8 cellular contexts compared by ENCODE assay signal in genomic region chr1:145963218-145964019, GRCh38. TPM values are rescaled to one million over a fixed set of nuclear protein-coding genes. Genes with fewer than 3 reads are reported as not detected.
A peak's percentile ranks its signal among the peaks of the same experiment; 100 is the strongest.
DNase-seq lines count a peak whose midpoint lies in the region; FAIRE-seq and TF ChIP-seq lines count a peak whose summit lies in the region.

No MANE protein-coding gene starts in this region.

- peaks cover 44% of the 10 kb centered on the region for H3K4me1 Mint-ChIP-seq in activated CD4-positive, alpha-beta T cell treated with anti-CD3 and anti-CD28 coated beads, Interleukin-2, amount 10 ng/mL, durations not matched to agents 24 days and 14 days
- peaks cover 54% of the 10 kb centered on the region for H3K4me1 Mint-ChIP-seq in neural progenitor cell

- H3K27me3 ChIP-seq in dorsolateral prefrontal cortex = no peaks in the 10 kb centered on the region
- H3K27me3 ChIP-seq in neural progenitor cell = peaks cover 66% of the 10 kb centered on the region

- H3K4me2 ChIP-seq in neural progenitor cell = peak overlapping the region; percentile 84

- no peaks in the 10 kb centered on the region for H3K27me3 Mint-ChIP-seq in activated CD4-positive, alpha-beta T cell treated with anti-CD3 and anti-CD28 coated beads, Interleukin-2, amount 10 ng/mL, durations not matched to agents 24 days and 14 days
- peaks cover 19% of the 10 kb centered on the region for H3K27me3 Mint-ChIP-seq in neural progenitor cell (ENCODE audit: insufficient read depth, low read depth)

- H3K36me3 Mint-ChIP-seq in activated CD4-positive, alpha-beta T cell treated with anti-CD3 and anti-CD28 coated beads, Interleukin-2, amount 10 ng/mL, durations not matched to agents 24 days and 14 days (ENCODE audit: low read depth) = peaks cover 9% of the 10 kb centered on the region
- H3K36me3 Mint-ChIP-seq in neural progenitor cell = peaks cover 2% of the 10 kb centered on the region

- H3K27ac ChIP-seq in dorsolateral prefrontal cortex (peak overlapping the region; percentile 76 to 99 (median 95)), neural progenitor cell (no peak overlapping the region)

- peaks cover 17% of the 10 kb centered on the region for H3F3A ChIP-seq in neural progenitor cell (ENCODE audit: low read depth)

- no peaks in the 10 kb centered on the region for H3K79me2 ChIP-seq in neural progenitor cell (ENCODE audit: low read depth)

- H3K36me3 ChIP-seq in neural progenitor cell = no peaks in the 10 kb centered on the region

- H3K9ac ChIP-seq in neural progenitor cell = no peak overlapping the region

- peaks cover 6% of the 10 kb centered on the region for H3K9me3 ChIP-seq in neural progenitor cell (ENCODE audit: low read depth)

- no peak for TF ChIP-seq POLR2A in H54 (IDR thresholded peaks at IDR 0.05; ENCODE audit: low read depth, low read length)

- in situ Hi-C loops in GM13977 (cut with MboI; ENCODE audit: low pct_unique_long_range_greater_than_20kb, low sequenced_read_pairs, unreplicated experiment) = no loop called here

- FAIRE-seq in RCC 7860 (lab: Jason Lieb, UNC) = no peak
- no peak for FAIRE-seq in H54 (lab: Jason Lieb, UNC)

- H3K4me3 ChIP-seq in dorsolateral prefrontal cortex (peak overlapping the region; percentile 45 to 100 (median 77)), neural progenitor cell (peak overlapping the region; percentile 67)

- H4K20me1 ChIP-seq in neural progenitor cell (ENCODE audit: low read depth) = no peaks in the 10 kb centered on the region

- no peaks in the 10 kb centered on the region for H3K9me3 Mint-ChIP-seq in activated CD4-positive, alpha-beta T cell treated with anti-CD3 and anti-CD28 coated beads, Interleukin-2, amount 10 ng/mL, durations not matched to agents 24 days and 14 days
- peaks cover 10% of the 10 kb centered on the region for H3K9me3 Mint-ChIP-seq in neural progenitor cell

- peaks cover 28% of the 10 kb centered on the region for H3K4me1 ChIP-seq in neural progenitor cell

- TF ChIP-seq CTCF in dorsolateral prefrontal cortex (IDR thresholded peaks at IDR 0.05 in 54 of 56, conservative IDR thresholded peaks at IDR 0.05 in 2 of 56; ENCODE audit: low read depth in 1 of 56, partially characterized antibody in 56 of 56) = no peak
- no peak for TF ChIP-seq CTCF in neural progenitor cell (IDR thresholded peaks at IDR 0.05)
- TF ChIP-seq CTCF in GM13977 (IDR thresholded peaks at IDR 0.05; ENCODE audit: extremely low read depth, insufficient read depth, missing control alignments) = no peak

- no peak for DNase-seq in activated CD4-positive, alpha-beta T cell treated with anti-CD3 and anti-CD28 coated beads, Interleukin-2, amount 10 ng/mL, durations not matched to agents 24 days and 14 days
- DNase-seq in activated CD4-positive, alpha-beta T cell treated with anti-CD3 and anti-CD28 coated beads, Interleukin-2, amount 50 U/mL, for 48 hours = no peak
- DNase-seq in RCC 7860 (ENCODE audit: low spot score) = peak; percentile 71
- peak in 2 of 10 donors; percentile 42 to 50 for DNase-seq in dorsolateral prefrontal cortex
- no peak for DNase-seq in neural progenitor cell (ENCODE audit: low spot score)
- no peak for DNase-seq in H54 (ENCODE audit: insufficient read length, low spot score)
- DNase-seq in activated CD4-positive, CD25-positive, alpha-beta regulatory T cell treated with anti-CD3 and anti-CD28 coated beads, Interleukin-2, amount 50 U/mL, for 72 hours = no peak
- no peak for DNase-seq in GM13977 (ENCODE audit: low spot score)

- no peak overlapping the region for H2AFZ ChIP-seq in neural progenitor cell (replicated peaks)

- intact Hi-C loops in activated CD4-positive, alpha-beta T cell treated with anti-CD3 and anti-CD28 coated beads, Interleukin-2, amount 10 ng/mL, durations not matched to agents 24 days and 14 days (cut with micrococcal nuclease) = loop anchor here (1.0 to 5.0 kb wide), 6 partner anchors 15 to 104 kb away; partner anchors contain the start of genes PIAS3, RBM8A and TXNIP
- intact Hi-C loops in dorsolateral prefrontal cortex (cut with DNase I) = loop anchor here in 1 of 2 donors (1.0 to 2.0 kb wide), 2 partner anchors 16 to 45 kb away; partner anchors contain the start of gene PEX11B

- H3K27ac Mint-ChIP-seq in activated CD4-positive, alpha-beta T cell treated with anti-CD3 and anti-CD28 coated beads, Interleukin-2, amount 10 ng/mL, durations not matched to agents 24 days and 14 days = peak overlapping the region; percentile 93
- H3K27ac Mint-ChIP-seq in neural progenitor cell = peak overlapping the region; percentile 91

- H3K4me3 Mint-ChIP-seq in activated CD4-positive, alpha-beta T cell treated with anti-CD3 and anti-CD28 coated beads, Interleukin-2, amount 10 ng/mL, durations not matched to agents 24 days and 14 days = peak overlapping the region; percentile 98
- H3K4me3 Mint-ChIP-seq in neural progenitor cell = peak overlapping the region; percentile 93

RNA-seq across cellular contexts. Expression of gene ANKRD34A, which starts 1.0 kb away (rescaled TPM):
- 4.8 and 5.2 TPM in 2 replicates for total RNA-seq in activated CD4-positive, alpha-beta T cell treated with anti-CD3 and anti-CD28 coated beads, Interleukin-2, amount 10 ng/mL, durations not matched to agents 24 days and 14 days
- 10 to 100 TPM; 13.4 to 48.3 (median 29.4) TPM for total RNA-seq in dorsolateral prefrontal cortex
- 0.06 and 0.28 TPM in 2 replicates for total RNA-seq in neural progenitor cell (ENCODE audit: low replicate concordance)

RNA-seq across cellular contexts. Expression of gene POLR3GL, which starts 1.1 kb away (rescaled TPM):
- total RNA-seq in activated CD4-positive, alpha-beta T cell treated with anti-CD3 and anti-CD28 coated beads, Interleukin-2, amount 10 ng/mL, durations not matched to agents 24 days and 14 days = 12.1 and 12.6 TPM in 2 replicates
- total RNA-seq in dorsolateral prefrontal cortex (10 to 100 TPM; 13.1 to 24.6 (median 19.0) TPM), neural progenitor cell (ENCODE audit: low replicate concordance) (11.1 and 12.0 TPM in 2 replicates)

RNA-seq across cellular contexts. Expression of gene LIX1L, which starts 5.6 kb away (rescaled TPM):
- 37.8 and 38.4 TPM in 2 replicates for total RNA-seq in activated CD4-positive, alpha-beta T cell treated with anti-CD3 and anti-CD28 coated beads, Interleukin-2, amount 10 ng/mL, durations not matched to agents 24 days and 14 days
- total RNA-seq in dorsolateral prefrontal cortex (10 to 100 TPM; 10.5 to 32.8 (median 17.8) TPM), neural progenitor cell (ENCODE audit: low replicate concordance) (12.5 and 13.6 TPM in 2 replicates)

RNA-seq across cellular contexts. Expression of gene TXNIP, which starts 33.0 kb away (rescaled TPM):
- 83.4 and 85.2 TPM in 2 replicates for total RNA-seq in activated CD4-positive, alpha-beta T cell treated with anti-CD3 and anti-CD28 coated beads, Interleukin-2, amount 10 ng/mL, durations not matched to agents 24 days and 14 days
- 100 to 1,000 TPM in 98 of 120 experiments, 10 to 100 TPM in 22; 36.4 to 580 (median 158) TPM for total RNA-seq in dorsolateral prefrontal cortex
- 177 and 213 TPM in 2 replicates for total RNA-seq in neural progenitor cell (ENCODE audit: low replicate concordance)

RNA-seq across cellular contexts. Expression of gene RBM8A, which starts 36.1 kb away (rescaled TPM):
- 326 and 355 TPM in 2 replicates for total RNA-seq in activated CD4-positive, alpha-beta T cell treated with anti-CD3 and anti-CD28 coated beads, Interleukin-2, amount 10 ng/mL, durations not matched to agents 24 days and 14 days
- total RNA-seq in dorsolateral prefrontal cortex (100 to 1,000 TPM in 24 of 120 experiments, 10 to 100 TPM in 96; 68.5 to 111 (median 91.1) TPM), neural progenitor cell (ENCODE audit: low replicate concordance) (242 and 320 TPM in 2 replicates)
